ENCODE assay signal across 35 cellular contexts in the genomic region with DNA sequence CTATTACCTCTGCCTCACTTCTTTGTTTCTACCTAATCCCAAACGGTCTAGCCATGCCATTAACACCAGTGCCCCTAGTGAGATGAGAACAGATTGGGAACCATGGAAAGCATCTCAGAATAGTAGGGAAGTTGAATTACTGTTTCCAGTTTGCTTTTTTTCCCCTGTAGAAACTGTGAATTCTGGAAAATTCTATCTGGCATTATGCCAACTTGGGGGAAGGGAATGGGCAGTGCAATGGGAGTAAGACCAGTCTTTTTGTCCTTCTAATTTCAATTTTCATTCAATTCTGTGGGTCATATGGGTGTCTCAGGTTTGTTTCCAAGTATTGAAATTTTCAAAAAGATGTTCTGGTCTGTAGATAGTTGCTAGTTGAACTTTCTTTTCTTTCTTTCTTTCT.
"Had no signal": no experiment of that assay in that cellular context is flagged by ENCODE, and none has a peak within 500 bp of the region (broad histone marks: within the 10 kb centered on the region; RNA-seq: fewer than 3 reads in every experiment).

No MANE protein-coding gene starts in this region.

- H3K27me3 ChIP-seq: MG63 had no signal

- H3K4me3 ChIP-seq: MG63 had no signal

- H3K36me3 ChIP-seq: MG63 had no signal

- DNase-seq: Kasumi-1, MG63, MM.1S, MV-4-11, NCI-H1048, NCI-H1092, NCI-H1092 treated with DMSO at 0.1 percent for 48 hours, NCI-H1105, NCI-H1105 treated with DMSO at 0.1 percent for 48 hours, NCI-H1417, NCI-H1417 treated with DMSO at 0.1 percent for 48 hours, NCI-H1436, NCI-H1436 treated with DMSO at 0.1 percent for 48 hours, NCI-H146, NCI-H1694, NCI-H1694 treated with DMSO at 0.1 percent for 48 hours, NCI-H187, NCI-H187 treated with DMSO at 0.1 percent for 48 hours, NCI-H1930, NCI-H2029, NCI-H2029 treated with DMSO at 0.1 percent for 48 hours, NCI-H2081, NCI-H2081 treated with DMSO at 0.1 percent for 48 hours, NCI-H2107, NCI-H2171, NCI-H2171 treated with DMSO at 0.1 percent for 48 hours, NCI-H2227 treated with DMSO at 0.1 percent for 48 hours, NCI-H226, NCI-H345, NCI-H446, NCI-H446 treated with DMSO at 0.1 percent for 48 hours, NCI-H510A, NCI-H510A treated with DMSO at 0.1 percent for 48 hours, NCI-H524, NCI-H524 treated with DMSO at 0.1 percent for 48 hours had no signal
